ENCODE assay signal across 8 cellular contexts in the genomic region with DNA sequence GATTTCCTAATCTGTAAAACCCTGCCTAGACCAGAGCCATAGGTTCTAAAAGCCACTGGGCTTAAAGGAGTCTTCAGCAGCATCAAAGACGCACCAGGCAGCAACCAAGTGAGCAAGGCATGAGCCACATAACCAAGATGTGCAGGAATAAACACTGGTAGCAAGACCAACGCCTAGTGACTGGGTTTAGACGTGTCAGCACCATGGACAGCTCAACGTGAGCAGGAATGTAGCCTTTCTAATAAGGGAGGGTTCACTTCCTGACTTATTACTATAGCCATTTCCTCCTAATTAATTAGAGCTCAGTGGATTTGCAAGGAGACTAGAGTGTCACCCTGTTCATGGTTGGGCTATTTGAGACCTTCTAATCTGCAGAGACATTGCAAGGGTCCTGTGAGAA.
DNase-seq lines count a peak whose midpoint lies in the region; ATAC-seq and TF ChIP-seq lines count a peak whose summit lies in the region.

No MANE protein-coding gene starts in this region.

- no peaks in the 10 kb centered on the region for H3K36me3 Mint-ChIP-seq in activated naive CD4-positive, alpha-beta T cell treated with anti-CD3 and anti-CD28 coated beads, Interleukin-2, amount 10 ng/mL, durations not matched to agents 7 days and 5 days

- intact Hi-C loops in testis (cut with DNase I; ENCODE audit: low total_unique reads) = no loop called here

- no peak overlapping the region for H3K4me3 Mint-ChIP-seq in activated naive CD4-positive, alpha-beta T cell treated with anti-CD3 and anti-CD28 coated beads, Interleukin-2, amount 10 ng/mL, durations not matched to agents 7 days and 5 days

- WGBS in testis, 2 donors = 20 to 33% methylated on average over 3 to 4 of the region's 4 CpGs

- no peak overlapping the region for H3K27ac ChIP-seq in foreskin keratinocyte
- H3K27ac ChIP-seq in testis = no peak overlapping the region

- no peak overlapping the region for H3K4me3 ChIP-seq in testis

- peaks cover 6% of the 10 kb centered on the region for H3K9me3 Mint-ChIP-seq in activated naive CD4-positive, alpha-beta T cell treated with anti-CD3 and anti-CD28 coated beads, Interleukin-2, amount 10 ng/mL, durations not matched to agents 7 days and 5 days

- no peak for TF ChIP-seq POLR2A in testis (IDR thresholded peaks at IDR 0.05)

- DNase-seq in activated naive CD4-positive, alpha-beta T cell treated with anti-CD3 and anti-CD28 coated beads, Interleukin-2, amount 10 ng/mL, durations not matched to agents 7 days and 5 days = peak; percentile 57
- no peak for DNase-seq in activated naive CD4-positive, alpha-beta T cell treated with Interleukin-2 at 50 U/mL for 16 hours
- DNase-seq in SK-N-DZ (ENCODE audit: low spot score) (peak; percentile 2), foreskin keratinocyte (peak; percentile 1 to 9), testis (peak; percentile 72), D341Med (ENCODE audit: low spot score) (no peak), DMS153 treated with DMSO at 0.1 percent for 48 hours (lab: John Stamatoyannopoulos, UW; ENCODE audit: unreplicated experiment) (no peak), activated gamma-delta T cell treated with Interleukin-2 at 50 U/mL for 16 hours (no peak)

- H3K36me3 ChIP-seq in testis (ENCODE audit: low read depth, missing control alignments) = no peaks in the 10 kb centered on the region

- TF ChIP-seq CTCF in foreskin keratinocyte (conservative IDR thresholded peaks at IDR 0.05) (no peak), testis (IDR thresholded peaks at IDR 0.05) (no peak)

- CTCF ChIA-PET in activated naive CD4-positive, alpha-beta T cell treated with anti-CD3 and anti-CD28 coated beads, Interleukin-2, amount 10 ng/mL, durations not matched to agents 7 days and 5 days (lab: Charles Lee) = no interaction called here

- peak; percentile 25 for ATAC-seq in foreskin keratinocyte

- H3K27me3 ChIP-seq in foreskin keratinocyte (no peaks in the 10 kb centered on the region), testis (no peaks in the 10 kb centered on the region)

- H3K27ac Mint-ChIP-seq in activated naive CD4-positive, alpha-beta T cell treated with anti-CD3 and anti-CD28 coated beads, Interleukin-2, amount 10 ng/mL, durations not matched to agents 7 days and 5 days = no peak overlapping the region

- no peaks in the 10 kb centered on the region for H3K27me3 Mint-ChIP-seq in activated naive CD4-positive, alpha-beta T cell treated with anti-CD3 and anti-CD28 coated beads, Interleukin-2, amount 10 ng/mL, durations not matched to agents 7 days and 5 days

- H3K4me1 ChIP-seq in foreskin keratinocyte = no peaks in the 10 kb centered on the region
- no peaks in the 10 kb centered on the region for H3K4me1 ChIP-seq in testis

- no peaks in the 10 kb centered on the region for H3K4me1 Mint-ChIP-seq in activated naive CD4-positive, alpha-beta T cell treated with anti-CD3 and anti-CD28 coated beads, Interleukin-2, amount 10 ng/mL, durations not matched to agents 7 days and 5 days

- no peaks in the 10 kb centered on the region for H3K9me3 ChIP-seq in testis

Comparison
In these comparisons a context has a peak if more than half of its experiments do, and no peak if none do; other contexts are left out.
1. DNase-seq: peak in activated naive CD4-positive, alpha-beta T cell treated with anti-CD3 and anti-CD28 coated beads, Interleukin-2, amount 10 ng/mL, durations not matched to agents 7 days and 5 days (single experiment), SK-N-DZ (single experiment), foreskin keratinocyte (2 of 2) and testis (single experiment); none in activated naive CD4-positive, alpha-beta T cell treated with Interleukin-2 at 50 U/mL for 16 hours (single experiment), D341Med (single experiment), DMS153 treated with DMSO at 0.1 percent for 48 hours (single experiment) and activated gamma-delta T cell treated with Interleukin-2 at 50 U/mL for 16 hours (single experiment).